1 cellular context compared by ENCODE assay signal in the genomic region with DNA sequence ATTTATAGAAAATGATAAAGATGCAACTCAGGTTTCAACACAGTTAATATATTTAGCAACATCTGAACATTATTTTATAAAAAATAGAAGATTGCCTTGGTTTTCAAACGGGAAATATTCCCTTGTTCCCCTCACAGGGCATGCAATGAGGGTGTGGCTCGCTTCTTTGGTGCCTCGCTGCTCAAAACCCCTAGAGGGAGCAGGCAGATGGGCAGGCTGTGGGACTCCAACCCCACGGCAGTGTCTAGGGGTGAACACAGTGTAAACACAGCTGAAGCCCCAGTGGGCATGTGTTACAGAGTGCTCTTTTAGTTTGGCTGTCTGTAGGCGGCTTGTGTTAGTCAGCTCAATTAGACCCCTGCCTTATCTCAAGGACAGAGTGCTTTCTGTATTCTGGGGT.
TF ChIP-seq lines count a peak whose summit lies in the region.

No MANE protein-coding gene starts in this region.

TF ChIP-seq in SK-N-SH treated with all-trans-retinoic acid at 6 μM for 48 hours, 23 proteins besides CTCF, POLR2A, EP300 and RAD21 (continued from another document):
- TF ChIP-seq, protein P1, sequence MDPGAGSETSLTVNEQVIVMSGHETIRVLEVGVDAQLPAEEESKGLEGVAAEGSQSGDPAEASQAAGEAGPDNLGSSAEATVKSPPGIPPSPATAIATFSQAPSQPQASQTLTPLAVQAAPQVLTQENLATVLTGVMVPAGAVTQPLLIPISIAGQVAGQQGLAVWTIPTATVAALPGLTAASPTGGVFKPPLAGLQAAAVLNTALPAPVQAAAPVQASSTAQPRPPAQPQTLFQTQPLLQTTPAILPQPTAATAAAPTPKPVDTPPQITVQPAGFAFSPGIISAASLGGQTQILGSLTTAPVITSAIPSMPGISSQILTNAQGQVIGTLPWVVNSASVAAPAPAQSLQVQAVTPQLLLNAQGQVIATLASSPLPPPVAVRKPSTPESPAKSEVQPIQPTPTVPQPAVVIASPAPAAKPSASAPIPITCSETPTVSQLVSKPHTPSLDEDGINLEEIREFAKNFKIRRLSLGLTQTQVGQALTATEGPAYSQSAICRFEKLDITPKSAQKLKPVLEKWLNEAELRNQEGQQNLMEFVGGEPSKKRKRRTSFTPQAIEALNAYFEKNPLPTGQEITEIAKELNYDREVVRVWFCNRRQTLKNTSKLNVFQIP (CRISPR knock-in tag; IDR thresholded peaks at IDR 0.05; ENCODE audit: borderline replicate concordance, low read depth): no peak
- TF ChIP-seq RARB (CRISPR knock-in tag; IDR thresholded peaks at IDR 0.05): no peak
- no peak for TF ChIP-seq CREB5 (CRISPR knock-in tag; IDR thresholded peaks at IDR 0.05; ENCODE audit: low read depth)
- TF ChIP-seq, protein P2, sequence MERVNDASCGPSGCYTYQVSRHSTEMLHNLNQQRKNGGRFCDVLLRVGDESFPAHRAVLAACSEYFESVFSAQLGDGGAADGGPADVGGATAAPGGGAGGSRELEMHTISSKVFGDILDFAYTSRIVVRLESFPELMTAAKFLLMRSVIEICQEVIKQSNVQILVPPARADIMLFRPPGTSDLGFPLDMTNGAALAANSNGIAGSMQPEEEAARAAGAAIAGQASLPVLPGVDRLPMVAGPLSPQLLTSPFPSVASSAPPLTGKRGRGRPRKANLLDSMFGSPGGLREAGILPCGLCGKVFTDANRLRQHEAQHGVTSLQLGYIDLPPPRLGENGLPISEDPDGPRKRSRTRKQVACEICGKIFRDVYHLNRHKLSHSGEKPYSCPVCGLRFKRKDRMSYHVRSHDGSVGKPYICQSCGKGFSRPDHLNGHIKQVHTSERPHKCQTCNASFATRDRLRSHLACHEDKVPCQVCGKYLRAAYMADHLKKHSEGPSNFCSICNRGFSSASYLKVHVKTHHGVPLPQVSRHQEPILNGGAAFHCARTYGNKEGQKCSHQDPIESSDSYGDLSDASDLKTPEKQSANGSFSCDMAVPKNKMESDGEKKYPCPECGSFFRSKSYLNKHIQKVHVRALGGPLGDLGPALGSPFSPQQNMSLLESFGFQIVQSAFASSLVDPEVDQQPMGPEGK (CRISPR knock-in tag; IDR thresholded peaks at IDR 0.05; ENCODE audit: borderline replicate concordance): no peak
- no peak for TF ChIP-seq ZNF8 (CRISPR knock-in tag; IDR thresholded peaks at IDR 0.05)
- no peak for TF ChIP-seq PPARA (CRISPR knock-in tag; IDR thresholded peaks at IDR 0.05; ENCODE audit: borderline replicate concordance)
- TF ChIP-seq TOX (CRISPR knock-in tag; IDR thresholded peaks at IDR 0.05; ENCODE audit: borderline replicate concordance): no peak
- no peak for TF ChIP-seq ARNTL (CRISPR knock-in tag; IDR thresholded peaks at IDR 0.05; ENCODE audit: borderline replicate concordance, low read depth)
- TF ChIP-seq ZFP30 (CRISPR knock-in tag; IDR thresholded peaks at IDR 0.05): no peak
